In genomic region chr2:107569496-107569895, GRCh38 we compare ENCODE assay signal across 24 cellular contexts.
DNase-seq lines count a peak whose midpoint lies in the region; FAIRE-seq and TF ChIP-seq lines count a peak whose summit lies in the region.
"Had no signal": no experiment of that assay in that cellular context is flagged by ENCODE, and none has a peak within 500 bp of the region (broad histone marks: within the 10 kb centered on the region; RNA-seq: fewer than 3 reads in every experiment).

No MANE protein-coding gene starts in this region.

- H3K4me2 ChIP-seq in astrocyte (ENCODE audit: low read length) (no peak overlapping the region), mesendoderm (ENCODE audit: low read length) (no peak overlapping the region)
- H3K4me2 ChIP-seq: A549, GM23338 had no signal

- H2BK15ac ChIP-seq in mesendoderm (replicated peaks; ENCODE audit: low read depth), result no peak overlapping the region

- no peak overlapping the region for H3K4me3 ChIP-seq in astrocyte (ENCODE audit: insufficient read depth, low read depth, low read length)
- H3K4me3 ChIP-seq in astrocyte of the spinal cord (ENCODE audit: low read depth, low read length), result no peak overlapping the region
- H3K4me3 ChIP-seq in mesendoderm (ENCODE audit: low read length), result no peak overlapping the region
- H3K4me3 ChIP-seq in brain microvascular endothelial cell (ENCODE audit: low read depth, low read length), result no peak overlapping the region
- H3K4me3 ChIP-seq: A549, GM23338 had no signal

- H2AFZ ChIP-seq in astrocyte (ENCODE audit: low read depth, low read length), result no peak overlapping the region

- H3K36me3 ChIP-seq in astrocyte (ENCODE audit: insufficient read depth, low read length), result no peaks in the 10 kb centered on the region
- H3K36me3 ChIP-seq in mesendoderm (ENCODE audit: control insufficient read depth, insufficient read depth, low read length), result no peaks in the 10 kb centered on the region
- H3K36me3 ChIP-seq in brain microvascular endothelial cell (replicated peaks), result no peaks in the 10 kb centered on the region

- peaks cover 1% of the 10 kb centered on the region for H3K27me3 Mint-ChIP-seq in astrocyte (ENCODE audit: low read depth, unreplicated experiment)
- H3K27me3 Mint-ChIP-seq: CD4-positive, alpha-beta memory T cell had no signal

- in situ Hi-C loops in astrocyte of the spinal cord (cut with HindIII; ENCODE audit: low sequenced_read_pairs), result no loop called here
- in situ Hi-C loops in brain microvascular endothelial cell (cut with HindIII; ENCODE audit: low pct_ligation_motif_present, low sequenced_read_pairs), result no loop called here

- H3K4me1 Mint-ChIP-seq in astrocyte (ENCODE audit: low read depth, unreplicated experiment), result peaks cover 12% of the 10 kb centered on the region
- H3K4me1 Mint-ChIP-seq: CD4-positive, alpha-beta memory T cell; GM23338; H9 had no signal

- WGBS in mesendoderm (ENCODE audit: extremely low coverage, insufficient coverage, low lambda C conversion rate), result no CpG with 5 or more reads among the region's 1 CpG

- H3K23ac ChIP-seq in mesendoderm (ENCODE audit: low read length), result no peak overlapping the region

- no peak overlapping the region for H4K8ac ChIP-seq in mesendoderm (ENCODE audit: low read depth, low read length)

- H3K27me3 ChIP-seq in astrocyte (ENCODE audit: insufficient read depth, low read length), result no peaks in the 10 kb centered on the region
- H3K27me3 ChIP-seq in mesendoderm (ENCODE audit: insufficient read depth, low read length, poor library complexity), result no peaks in the 10 kb centered on the region
- H3K27me3 ChIP-seq in brain microvascular endothelial cell (replicated peaks), result no peaks in the 10 kb centered on the region

- H3K27ac Mint-ChIP-seq in astrocyte (ENCODE audit: unreplicated experiment), result peak overlapping the region; percentile 43
- H3K27ac Mint-ChIP-seq: CD4-positive, alpha-beta memory T cell; GM23338 had no signal

- H3K56ac ChIP-seq in mesendoderm (ENCODE audit: low read length), result no peak overlapping the region

- no peak overlapping the region for H2BK120ac ChIP-seq in mesendoderm (ENCODE audit: low read depth, low read length)

- H3K9me3 Mint-ChIP-seq in astrocyte (ENCODE audit: unreplicated experiment), result peaks cover 4% of the 10 kb centered on the region

- H3K9ac ChIP-seq in astrocyte (ENCODE audit: low read length) (no peak overlapping the region), mesendoderm (ENCODE audit: low read length) (no peak overlapping the region)

- no peaks in the 10 kb centered on the region for H3K9me3 ChIP-seq in astrocyte (ENCODE audit: insufficient read depth, low read depth, low read length)
- H3K9me3 ChIP-seq: A549 had no signal

- H2AK5ac ChIP-seq in mesendoderm (ENCODE audit: low read length), result no peak overlapping the region

- no peaks in the 10 kb centered on the region for H3K79me1 ChIP-seq in mesendoderm (ENCODE audit: low read length)

- no peak for FAIRE-seq in astrocyte (lab: Jason Lieb, UNC)
- FAIRE-seq: A549, GM12891, GM18507 had no signal

- no peak overlapping the region for H2BK5ac ChIP-seq in mesendoderm (ENCODE audit: low read length)

- H3K27ac ChIP-seq in astrocyte (ENCODE audit: low read depth, low read length), result no peak overlapping the region
- H3K27ac ChIP-seq in mesendoderm (ENCODE audit: low read depth, low read length), result no peak overlapping the region
- no peak overlapping the region for H3K27ac ChIP-seq in brain microvascular endothelial cell
- H3K27ac ChIP-seq: A549 had no signal

- H3K4me1 ChIP-seq in astrocyte (ENCODE audit: insufficient read depth, low read length), result no peaks in the 10 kb centered on the region
- H3K4me1 ChIP-seq in mesendoderm (ENCODE audit: control insufficient read depth, low read depth, low read length), result no peaks in the 10 kb centered on the region
- H3K4me1 ChIP-seq: A549 had no signal

- TF ChIP-seq CTCF in astrocyte (IDR thresholded peaks at IDR 0.05; ENCODE audit: insufficient read depth, low read depth, low read length), result no peak
- TF ChIP-seq CTCF in astrocyte of the spinal cord (IDR thresholded peaks at IDR 0.05; ENCODE audit: low read depth, low read length), result no peak
- TF ChIP-seq CTCF in brain microvascular endothelial cell (IDR thresholded peaks at IDR 0.05; ENCODE audit: low read depth, low read length, missing control alignments), result no peak

- no peak overlapping the region for H3K4me3 Mint-ChIP-seq in astrocyte (ENCODE audit: unreplicated experiment)
- H3K4me3 Mint-ChIP-seq: CD4-positive, alpha-beta memory T cell; GM23338; H9 had no signal

- H3K4ac ChIP-seq in mesendoderm (ENCODE audit: low read depth, low read length), result no peak overlapping the region

- H3K36me3 Mint-ChIP-seq in astrocyte (ENCODE audit: low read depth, unreplicated experiment), result no peaks in the 10 kb centered on the region
- H3K36me3 Mint-ChIP-seq: CD4-positive, alpha-beta memory T cell had no signal

- DNase-seq in astrocyte (ENCODE audit: low read depth) (peak; percentile 34), astrocyte of the spinal cord (ENCODE audit: low read depth, low spot score) (peak; percentile 26), mesendoderm (peak; percentile 73), renal cortical epithelial cell (ENCODE audit: low read depth) (peak; percentile 68), brain microvascular endothelial cell (no peak), NCI-H2029 treated with DMSO at 0.1 percent for 48 hours (lab: John Stamatoyannopoulos, UW) (no peak), DMS 273 (lab: John Stamatoyannopoulos, UW; ENCODE audit: unreplicated experiment) (no peak)
- DNase-seq in activated CD4-positive, alpha-beta T cell treated with anti-CD3 and anti-CD28 coated beads, Interleukin-2, amount 50 U/mL, for 48 hours, result no peak
- DNase-seq: 8988T; ACHN; AML-193; C1 segment of cervical spinal cord; Calu3; CD4-positive, alpha-beta memory T cell; COR-L47; DMS 273 treated with DMSO at 0.1 percent for 48 hours; DMS79; EL; GDM1; H9 had no signal

- H4K5ac ChIP-seq in mesendoderm (ENCODE audit: low read length), result no peak overlapping the region

- no peaks in the 10 kb centered on the region for H3K79me2 ChIP-seq in astrocyte (ENCODE audit: insufficient read depth, low read length)
- no peaks in the 10 kb centered on the region for H3K79me2 ChIP-seq in mesendoderm (ENCODE audit: control insufficient read depth, insufficient read depth, low read length)

- H4K20me1 ChIP-seq in astrocyte (ENCODE audit: insufficient read depth, low read length), result no peaks in the 10 kb centered on the region

- no peak overlapping the region for H3K18ac ChIP-seq in mesendoderm (ENCODE audit: low read length)

Comparison
In these comparisons a context has a peak if more than half of its experiments do, and no peak if none do; other contexts are left out.
1. DNase-seq: peak in astrocyte (single experiment), astrocyte of the spinal cord (single experiment), mesendoderm (single experiment) and renal cortical epithelial cell (single experiment); none in brain microvascular endothelial cell (single experiment), NCI-H2029 treated with DMSO at 0.1 percent for 48 hours (single experiment), DMS 273 (single experiment) and activated CD4-positive, alpha-beta T cell treated with anti-CD3 and anti-CD28 coated beads, Interleukin-2, amount 50 U/mL, for 48 hours (0 of 2).